8 cellular contexts compared by ENCODE assay signal in genomic region chr4:99462875-99463464, GRCh38. TPM values are rescaled to one million over a fixed set of nuclear protein-coding genes. Genes with fewer than 3 reads are reported as not detected.
DNase-seq lines count a peak whose midpoint lies in the region; ATAC-seq, FAIRE-seq and TF ChIP-seq lines count a peak whose summit lies in the region.

No MANE protein-coding gene starts in this region.

- 31 to 35% methylated on average over 4 of the region's 4 CpGs for WGBS in thyroid gland, 2 donors

- BruUV-seq in Caco-2 (replicated peaks; lab: Mats Ljungman, UMichigan): no TSS peak

- ATAC-seq in HG03196 (IDR thresholded peaks at IDR 0.05; ENCODE audit: unreplicated experiment): peak; percentile 89
- ATAC-seq in esophagus mucosa: peak; percentile 82
- ATAC-seq in naive thymus-derived CD8-positive, alpha-beta T cell: peak; percentile 75 to 80

- H3K9me3 Mint-ChIP-seq in Caco-2 (ENCODE audit: unreplicated experiment): no peaks in the 10 kb centered on the region
- H3K9me3 Mint-ChIP-seq in naive thymus-derived CD8-positive, alpha-beta T cell: no peaks in the 10 kb centered on the region

- H3K4me3 ChIP-seq in Caco-2 (ENCODE audit: low read depth, low read length): no peak overlapping the region
- no peak overlapping the region for H3K4me3 ChIP-seq in thyroid gland (replicated peaks in 1 of 3)

- H3K27me3 ChIP-seq in Caco-2 (replicated peaks; ENCODE audit: control insufficient read depth, insufficient read depth, low read length): no peaks in the 10 kb centered on the region
- H3K27me3 ChIP-seq in thyroid gland: no peaks in the 10 kb centered on the region

- no peaks in the 10 kb centered on the region for H3K36me3 Mint-ChIP-seq in Caco-2 (ENCODE audit: insufficient read depth, unreplicated experiment)
- H3K36me3 Mint-ChIP-seq in naive thymus-derived CD8-positive, alpha-beta T cell: no peaks in the 10 kb centered on the region

- H3K27ac Mint-ChIP-seq in Caco-2 (ENCODE audit: unreplicated experiment): no peak overlapping the region
- H3K27ac Mint-ChIP-seq in naive thymus-derived CD8-positive, alpha-beta T cell: no peak overlapping the region

- TF ChIP-seq CTCF in Caco-2 (IDR thresholded peaks at IDR 0.05; ENCODE audit: insufficient read depth in 1 of 2, low read depth in 1 of 2, low read length in 1 of 2, severe bottlenecking in 1 of 2, unreplicated experiment in 1 of 2): peak; percentile 72 to 85
- TF ChIP-seq CTCF in thyroid gland (IDR thresholded peaks at IDR 0.05): peak; percentile 41 to 91 (median 82)

- H3K36me3 ChIP-seq in Caco-2 (ENCODE audit: control insufficient read depth, insufficient read depth, low read length): no peaks in the 10 kb centered on the region
- H3K36me3 ChIP-seq in thyroid gland: no peaks in the 10 kb centered on the region

- peaks cover 9% of the 10 kb centered on the region for H3K4me1 Mint-ChIP-seq in Caco-2 (ENCODE audit: low read depth, unreplicated experiment)
- no peaks in the 10 kb centered on the region for H3K4me1 Mint-ChIP-seq in naive thymus-derived CD8-positive, alpha-beta T cell

- POLR2A ChIA-PET in Caco-2 (lab: Charles Lee): no interaction called here
- POLR2A ChIA-PET in naive thymus-derived CD8-positive, alpha-beta T cell (lab: Charles Lee): no interaction called here

- TF ChIP-seq POLR2A in thyroid gland (IDR thresholded peaks at IDR 0.05): no peak

- CTCF ChIA-PET in Caco-2 (lab: Charles Lee): interaction anchor here (0.5 to 2.0 kb wide), 5 partner anchors 374 to 995 kb away, joined by 3 to 9 read pairs (median 6); partner anchors contain the start of genes ADH5 and METAP1

- H3K27me3 Mint-ChIP-seq in Caco-2 (ENCODE audit: insufficient read depth, unreplicated experiment): peaks cover 4% of the 10 kb centered on the region
- peaks cover 0 to 13% (median 12%) of the 10 kb centered on the region in 5 donors for H3K27me3 Mint-ChIP-seq in naive thymus-derived CD8-positive, alpha-beta T cell

- H3K27ac ChIP-seq in thyroid gland: no peak overlapping the region

- intact Hi-C loops in Caco-2 (cut with micrococcal nuclease; ENCODE audit: unreplicated experiment): loop anchor here (1.0 to 2.0 kb wide), 6 partner anchors 46 to 996 kb away; partner anchors contain the start of gene METAP1
- intact Hi-C loops in thyroid gland (cut with DNase I): loop anchor here (10.0 kb wide), 1 partner anchor 348 kb away; no protein-coding TSS in a partner anchor

- peak; percentile 95 for FAIRE-seq in GM19239 (lab: Jason Lieb, UNC)

- H3K4me3 Mint-ChIP-seq in Caco-2 (ENCODE audit: unreplicated experiment): no peak overlapping the region
- no peak overlapping the region for H3K4me3 Mint-ChIP-seq in naive thymus-derived CD8-positive, alpha-beta T cell

- DNase-seq in Caco-2: peak; percentile 60 to 75
- peak; percentile 36 for DNase-seq in GM19239 (ENCODE audit: insufficient read length, low spot score)
- DNase-seq in NCI-H748 (lab: John Stamatoyannopoulos, UW; ENCODE audit: unreplicated experiment): peak; percentile 52
- DNase-seq in activated CD8-positive, alpha-beta memory T cell treated with anti-CD3 and anti-CD28 coated beads, Interleukin-2, amount 50 U/mL, for 4 hours: peak; percentile 39
- DNase-seq in naive thymus-derived CD8-positive, alpha-beta T cell: peak in 9 of 10 donors; percentile 7 to 64 (median 39)
- DNase-seq in thyroid gland: peak; percentile 57 to 68

- peaks cover 8% of the 10 kb centered on the region; the same call in 1 of the 2 replicates for H3K4me1 ChIP-seq in Caco-2
- no peaks in the 10 kb centered on the region for H3K4me1 ChIP-seq in thyroid gland

- H3K9me3 ChIP-seq in Caco-2: no peaks in the 10 kb centered on the region
- no peaks in the 10 kb centered on the region for H3K9me3 ChIP-seq in thyroid gland

RNA-seq across cellular contexts. Expression of gene ADH7, which starts 27.8 kb away (rescaled TPM):
- total RNA-seq in Caco-2 (2022): not detected in 2 replicates
- 120 TPM for total RNA-seq in esophagus mucosa
- not detected for total RNA-seq in naive thymus-derived CD8-positive, alpha-beta T cell
- not detected for polyA plus RNA-seq in naive thymus-derived CD8-positive, alpha-beta T cell
- total RNA-seq in thyroid gland: not detected

RNA-seq across cellular contexts. Expression of gene C4orf17, which starts 47.9 kb away (rescaled TPM):
- total RNA-seq in Caco-2 (2022): not detected in 2 replicates
- not detected for total RNA-seq in esophagus mucosa
- total RNA-seq in naive thymus-derived CD8-positive, alpha-beta T cell: not detected
- polyA plus RNA-seq in naive thymus-derived CD8-positive, alpha-beta T cell: not detected
- not detected for total RNA-seq in thyroid gland

Comparison
In these comparisons a context has a peak if more than half of its experiments do, and no peak if none do; other contexts are left out.
1. RNA of gene ADH7, which starts 27.8 kb away (total RNA-seq): 120 TPM in esophagus mucosa (single experiment); not detected in Caco-2, not detected in naive thymus-derived CD8-positive, alpha-beta T cell and not detected in thyroid gland; every median in the first group is over 100 times any median in the second.
2. Peak in every context shown above with its lines, with median percentiles within 50 percentile points of each other: DNase-seq and ATAC-seq.